1 cellular context compared by ENCODE assay signal in genomic region chr7:100538654-100539435, GRCh38.
TF ChIP-seq lines count a peak whose summit lies in the region.

TSS of gene AGFG2 (plus strand) at chr7:100539203. CDS start at chr7:100539347, 144 bp downstream.

TF ChIP-seq in K562, 482 proteins besides CTCF, POLR2A, EP300 and RAD21 (continued from another document and continues in another):
- peak; percentile 56; the same call in 1 of the 2 replicates for TF ChIP-seq REST (CRISPR knock-in tag; IDR thresholded peaks at IDR 0.05; ENCODE audit: low read depth)
- 0 out of 4 replicates have a peak, but pooled peaks of 1 of the 2 experiments have one; percentile 3 for TF ChIP-seq SRF (CRISPR knock-in tag; IDR thresholded peaks at IDR 0.05)
- peak; percentile 75; the same call in 1 of the 2 replicates for TF ChIP-seq KDM2B (CRISPR knock-in tag; IDR thresholded peaks at IDR 0.05)
- TF ChIP-seq ZNF197 (CRISPR knock-in tag; IDR thresholded peaks at IDR 0.05; ENCODE audit: low read depth), result no peak
- TF ChIP-seq RAD51 (IDR thresholded peaks at IDR 0.05; ENCODE audit: borderline replicate concordance, low read depth), result no peak; the same call in 1 of the 2 replicates
- TF ChIP-seq MYC (IDR thresholded peaks at IDR 0.05; ENCODE audit: low read depth, low read length), result peak; percentile 82
- no peak for TF ChIP-seq MYC (CRISPR knock-in tag; IDR thresholded peaks at IDR 0.05; ENCODE audit: borderline replicate concordance, low read depth)
- peak; percentile 76 to 88 for TF ChIP-seq E2F6 (IDR thresholded peaks at IDR 0.05; ENCODE audit: borderline replicate concordance in 1 of 2, extremely low read depth in 1 of 2, insufficient read depth in 1 of 2, insufficient read length in 1 of 2, low read depth in 1 of 2, low read length in 1 of 2, poor library complexity in 1 of 2, severe bottlenecking in 1 of 2)
- TF ChIP-seq SMAD2 (IDR thresholded peaks at IDR 0.05; ENCODE audit: low read depth, low read length), result no peak
- peak; percentile 99 for TF ChIP-seq SAP30 (IDR thresholded peaks at IDR 0.05; ENCODE audit: borderline replicate concordance, insufficient read depth, low read depth, low read length, poor library complexity, severe bottlenecking)
- TF ChIP-seq ZBED1 (IDR thresholded peaks at IDR 0.05), result 0 out of 2 replicates have a peak, but pooled peaks have one; percentile 35
- no peak for TF ChIP-seq ZNF445 (CRISPR knock-in tag; IDR thresholded peaks at IDR 0.05; ENCODE audit: low read depth)
- TF ChIP-seq ZBTB17 (CRISPR knock-in tag; IDR thresholded peaks at IDR 0.05), result peak; percentile 11; the same call in 1 of the 2 replicates
- 0 out of 2 replicates have a peak, but pooled peaks have one; percentile 42 for TF ChIP-seq GTF2F1 (IDR thresholded peaks at IDR 0.05; ENCODE audit: low read depth, low read length)
- 0 out of 2 replicates have a peak, but pooled peaks have one; percentile 40 for TF ChIP-seq JUNB (CRISPR knock-in tag; conservative IDR thresholded peaks at IDR 0.05)
- no peak for TF ChIP-seq CEBPB (tag; IDR thresholded peaks at IDR 0.05)
- no peak for TF ChIP-seq NELFE (IDR thresholded peaks at IDR 0.05; ENCODE audit: insufficient read depth, insufficient read length)
- peak; percentile 56 for TF ChIP-seq TAF1 (IDR thresholded peaks at IDR 0.05; ENCODE audit: control insufficient read depth, extremely low read depth, insufficient read depth, low read length, severe bottlenecking)
- peak; percentile 61 for TF ChIP-seq FUS (optimal IDR thresholded peaks at IDR 0.05; ENCODE audit: low read depth, low read length)
- peak; percentile 99 for TF ChIP-seq NRF1 (conservative IDR thresholded peaks at IDR 0.05 in 1 of 2, IDR thresholded peaks at IDR 0.05 in 1 of 2)
- peak; percentile 77 for TF ChIP-seq BCOR (IDR thresholded peaks at IDR 0.05)
- TF ChIP-seq NBN (IDR thresholded peaks at IDR 0.05; ENCODE audit: low read depth), result peak; percentile 82
- TF ChIP-seq VEZF1 (CRISPR knock-in tag; IDR thresholded peaks at IDR 0.05), result peak; percentile 72
- peak; percentile 66; the same call in 1 of the 2 replicates for TF ChIP-seq THAP12 (CRISPR knock-in tag; IDR thresholded peaks at IDR 0.05)
- peak in 1 of 2 experiments; percentile 81 for TF ChIP-seq AFF1 (IDR thresholded peaks at IDR 0.05; ENCODE audit: low read depth in 1 of 2, partially characterized antibody in 2 of 2)
- TF ChIP-seq NR4A1 (CRISPR knock-in tag; IDR thresholded peaks at IDR 0.05), result peak; percentile 88; the same call in 1 of the 2 replicates
- 0 out of 2 replicates have a peak, but pooled peaks have one; percentile 62 for TF ChIP-seq NR4A1 (tag; IDR thresholded peaks at IDR 0.05)
- TF ChIP-seq C11orf30 (IDR thresholded peaks at IDR 0.05; ENCODE audit: low read depth), result peak; percentile 41; the same call in 1 of the 2 replicates
- TF ChIP-seq MXI1 (IDR thresholded peaks at IDR 0.05; ENCODE audit: low read depth, low read length), result peak; percentile 85
- TF ChIP-seq SP1 (CRISPR knock-in tag; IDR thresholded peaks at IDR 0.05), result peak; percentile 94
- TF ChIP-seq NCOA6 (IDR thresholded peaks at IDR 0.05), result peak; percentile 92; the same call in 1 of the 2 replicates
- peak; percentile 70 for TF ChIP-seq TBP (optimal IDR thresholded peaks at IDR 0.05; ENCODE audit: low read depth, low read length)
- TF ChIP-seq BRCA1 (IDR thresholded peaks at IDR 0.05), result no peak
- TF ChIP-seq BRCA1 (CRISPR knock-in tag; IDR thresholded peaks at IDR 0.05), result no peak
- peak; percentile 88 for TF ChIP-seq E2F3 (CRISPR knock-in tag; IDR thresholded peaks at IDR 0.05)
- TF ChIP-seq NFYB (IDR thresholded peaks at IDR 0.05; ENCODE audit: extremely low read depth, insufficient read length), result peak; percentile 90
- TF ChIP-seq PHF8 (IDR thresholded peaks at IDR 0.05; ENCODE audit: borderline replicate concordance, low read length), result peak; percentile 65; the same call in 1 of the 2 replicates
- TF ChIP-seq PHF20 (IDR thresholded peaks at IDR 0.05; ENCODE audit: partially characterized antibody), result peak; percentile 20
- TF ChIP-seq CBFB (CRISPR knock-in tag; IDR thresholded peaks at IDR 0.05), result 0 out of 2 replicates have a peak, but pooled peaks have one; percentile 22
- TF ChIP-seq LCOR (CRISPR knock-in tag; IDR thresholded peaks at IDR 0.05), result peak; percentile 77
- no peak; a peak in 1 of 4 replicates for TF ChIP-seq ZMIZ1 (IDR thresholded peaks at IDR 0.05; ENCODE audit: low read depth in 2 of 2, low read length in 2 of 2)
- peak; percentile 96 for TF ChIP-seq L3MBTL2 (IDR thresholded peaks at IDR 0.05)
- TF ChIP-seq CREM (IDR thresholded peaks at IDR 0.05; ENCODE audit: low read depth), result peak; percentile 95
- 0 out of 2 replicates have a peak, but pooled peaks have one; percentile 10 for TF ChIP-seq HCFC1 (IDR thresholded peaks at IDR 0.05; ENCODE audit: low read depth, low read length)
- no peak; the same call in 1 of the 2 replicates for TF ChIP-seq ATF1 (CRISPR knock-in tag; IDR thresholded peaks at IDR 0.05)
- peak; percentile 97 for TF ChIP-seq ATF1 (tag; IDR thresholded peaks at IDR 0.05)
- 0 out of 2 replicates have a peak, but pooled peaks have one; percentile 27 for TF ChIP-seq ZNF134 (CRISPR knock-in tag; conservative IDR thresholded peaks at IDR 0.05)
- TF ChIP-seq ESRRA (IDR thresholded peaks at IDR 0.05; ENCODE audit: borderline replicate concordance, low read depth), result 0 out of 2 replicates have a peak, but pooled peaks have one; percentile 13
- TF ChIP-seq HMGN3 (IDR thresholded peaks at IDR 0.05; ENCODE audit: borderline replicate concordance, extremely low read depth, insufficient read length, low read depth, low read length), result peak; percentile 70
- TF ChIP-seq TEAD1 (CRISPR knock-in tag; IDR thresholded peaks at IDR 0.05), result peak; percentile 34 to 46; a peak in 1 of 4 replicates
- TF ChIP-seq ATF7 (IDR thresholded peaks at IDR 0.05), result peak; percentile 96
- TF ChIP-seq SMARCA4 (IDR thresholded peaks at IDR 0.05), result no peak
- TF ChIP-seq KDM5B (IDR thresholded peaks at IDR 0.05; ENCODE audit: insufficient replicate concordance, low read depth, low read length), result peak; percentile 83
- no peak for TF ChIP-seq SNRNP70 (optimal IDR thresholded peaks at IDR 0.05; ENCODE audit: low read depth, low read length)
- TF ChIP-seq ADNP (tag; IDR thresholded peaks at IDR 0.05), result no peak
- TF ChIP-seq MIER1 (IDR thresholded peaks at IDR 0.05; ENCODE audit: low read depth), result no peak
- TF ChIP-seq NFIC (IDR thresholded peaks at IDR 0.05), result peak; percentile 74
- no peak; the same call in 1 of the 2 replicates for TF ChIP-seq CBX1 (IDR thresholded peaks at IDR 0.05; ENCODE audit: low read depth)
